ENCODE assay signal across 17 cellular contexts in the genomic region with DNA sequence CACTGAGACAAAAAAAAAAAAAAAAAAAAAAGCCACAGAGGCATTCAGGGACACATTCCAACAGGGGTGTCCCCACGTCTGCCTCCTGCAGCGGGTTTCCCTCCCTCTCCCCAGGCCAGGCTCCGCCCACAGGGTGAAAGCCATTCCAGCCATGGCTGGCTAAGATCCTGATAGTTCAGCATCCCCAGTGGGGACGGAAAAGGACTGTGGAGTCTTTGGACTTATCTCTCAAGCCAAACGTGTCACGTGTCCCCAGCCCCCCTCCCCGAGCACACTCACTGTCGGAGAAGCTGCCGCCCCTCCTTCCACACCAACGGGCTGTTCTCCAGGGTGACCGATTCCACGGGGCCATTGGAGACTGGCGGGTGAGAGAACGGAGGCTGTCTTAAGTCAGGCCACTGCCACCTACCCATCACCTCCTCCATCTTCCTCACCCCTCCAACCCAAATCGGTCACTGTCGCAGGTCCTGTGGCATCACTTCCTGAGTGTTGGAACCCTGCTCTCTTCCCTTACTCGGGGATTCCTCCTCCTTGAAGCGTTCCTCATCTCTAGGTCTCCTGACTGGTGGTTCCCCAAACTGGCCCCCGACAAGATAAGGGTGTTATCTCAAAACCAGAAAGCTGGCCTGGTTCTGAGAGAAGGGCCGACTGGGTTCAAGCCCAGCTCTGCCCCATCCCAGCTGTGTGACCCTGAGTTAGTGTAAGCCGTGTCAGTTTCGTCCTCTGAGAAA. TPM values are rescaled to one million over a fixed set of nuclear protein-coding genes. Genes with fewer than 3 reads are reported as not detected.
DNase-seq lines count a peak whose midpoint lies in the region; ATAC-seq and TF ChIP-seq lines count a peak whose summit lies in the region.
"Had no signal": no experiment of that assay in that cellular context is flagged by ENCODE, and none has a peak within 500 bp of the region (broad histone marks: within the 10 kb centered on the region; RNA-seq: fewer than 3 reads in every experiment).

No MANE protein-coding gene starts in this region.

- H3K27ac ChIP-seq in GM23338 (ENCODE audit: low read depth) (0 out of 2 replicates have a peak overlapping the region, but pooled peaks have one; percentile 32), adrenal gland (peak overlapping the region in 2 of 5 donors; percentile 52 to 67), left ventricle myocardium inferior (replicated peaks) (peak overlapping the region; percentile 47), smooth muscle cell (ENCODE audit: low read depth) (no peak overlapping the region)

- H3K9me3 ChIP-seq in adrenal gland (replicated peaks in 1 of 3), result no peaks in the 10 kb centered on the region
- no peaks in the 10 kb centered on the region for H3K9me3 ChIP-seq in left ventricle myocardium inferior (replicated peaks)
- H3K9me3 ChIP-seq in smooth muscle cell (replicated peaks; ENCODE audit: low read depth), result no peaks in the 10 kb centered on the region

- H4K20me1 ChIP-seq in GM23338 (replicated peaks; ENCODE audit: insufficient read depth), result peaks cover 52% of the 10 kb centered on the region; the same call in 1 of the 2 replicates
- H4K20me1 ChIP-seq in smooth muscle cell (ENCODE audit: low read depth), result peaks cover 98% of the 10 kb centered on the region

- H3K27me3 Mint-ChIP-seq in GM23338 (ENCODE audit: insufficient read depth, low read depth, poor library complexity), result peaks cover 9% of the 10 kb centered on the region
- H3K27me3 Mint-ChIP-seq in activated CD8-positive, alpha-beta T cell treated with anti-CD3 and anti-CD28 coated beads for 36 hours, result no peaks in the 10 kb centered on the region
- H3K27me3 Mint-ChIP-seq: activated naive CD8-positive, alpha-beta T cell treated with anti-CD3 and anti-CD28 coated beads, Interleukin-2, amount 10 ng/mL, durations not matched to agents 7 days and 5 days had no signal

- no peaks in the 10 kb centered on the region for H3K9me2 ChIP-seq in GM23338 (ENCODE audit: insufficient read depth)

- DNase-seq in GM23338 (ENCODE audit: low spot score) (no peak), adrenal gland (peak in 6 of 7 donors; percentile 71 to 83 (median 78)), left ventricle myocardium inferior (peak; percentile 71), sciatic nerve (ENCODE audit: low spot score) (no peak), activated T-cell treated with anti-CD3 and anti-CD28 coated beads for 4 hours (no peak), AG08396 (ENCODE audit: low spot score) (no peak), smooth muscle cell (lab: John Stamatoyannopoulos, UW; ENCODE audit: unreplicated experiment) (no peak)
- DNase-seq in activated CD8-positive, alpha-beta T cell treated with anti-CD3 and anti-CD28 coated beads for 36 hours, result no peak
- DNase-seq: activated CD4-positive, CD25-positive, alpha-beta regulatory T cell treated with anti-CD3 and anti-CD28 coated beads, Interleukin-2, amount 50 U/mL, for 72 hours; activated naive CD8-positive, alpha-beta T cell treated with anti-CD3 and anti-CD28 coated beads, Interleukin-2, amount 10 ng/mL, durations not matched to agents 7 days and 5 days; activated T-cell treated with anti-CD3 and anti-CD28 coated beads, Interleukin-2, amount 50 U/mL, for 1 hour; cortex of kidney; DMS153; NCI-H1694; NCI-H510A; small intestine; stimulated activated naive CD8-positive, alpha-beta T cell treated with anti-CD3 and anti-CD28 coated beads, Interleukin-15, Interleukin-2, amounts not matched to agents 100 U/mL and 50 U/mL, for 24 hours had no signal

- no peaks in the 10 kb centered on the region; the same call in 2 of the 3 replicates for H3K9me3 Mint-ChIP-seq in GM23338
- H3K9me3 Mint-ChIP-seq in activated CD8-positive, alpha-beta T cell treated with anti-CD3 and anti-CD28 coated beads for 36 hours, result no peaks in the 10 kb centered on the region
- H3K9me3 Mint-ChIP-seq: activated naive CD8-positive, alpha-beta T cell treated with anti-CD3 and anti-CD28 coated beads, Interleukin-2, amount 10 ng/mL, durations not matched to agents 7 days and 5 days had no signal

- no peak overlapping the region for H3K9ac ChIP-seq in smooth muscle cell (ENCODE audit: low read depth)

- H3K27ac Mint-ChIP-seq in GM23338, result no peak overlapping the region
- no peak overlapping the region for H3K27ac Mint-ChIP-seq in activated CD8-positive, alpha-beta T cell treated with anti-CD3 and anti-CD28 coated beads for 36 hours
- H3K27ac Mint-ChIP-seq: activated naive CD8-positive, alpha-beta T cell treated with anti-CD3 and anti-CD28 coated beads, Interleukin-2, amount 10 ng/mL, durations not matched to agents 7 days and 5 days had no signal

- no peak overlapping the region for H3K4me3 Mint-ChIP-seq in GM23338
- no peak overlapping the region for H3K4me3 Mint-ChIP-seq in activated CD8-positive, alpha-beta T cell treated with anti-CD3 and anti-CD28 coated beads for 36 hours
- H3K4me3 Mint-ChIP-seq: activated naive CD8-positive, alpha-beta T cell treated with anti-CD3 and anti-CD28 coated beads, Interleukin-2, amount 10 ng/mL, durations not matched to agents 7 days and 5 days had no signal

- ATAC-seq in GM23338 (peak; percentile 32; the same call in 2 of the 3 replicates), sciatic nerve (peak; percentile 54)
- no peak for ATAC-seq in activated CD8-positive, alpha-beta T cell treated with anti-CD3 and anti-CD28 coated beads for 36 hours
- ATAC-seq: stimulated activated naive CD8-positive, alpha-beta T cell treated with anti-CD3 and anti-CD28 coated beads, Interleukin-15, Interleukin-2, amounts not matched to agents 100 U/mL and 50 U/mL, for 24 hours had no signal

- CTCF ChIA-PET in activated CD8-positive, alpha-beta T cell treated with anti-CD3 and anti-CD28 coated beads for 36 hours (lab: Charles Lee), result interaction anchor here (0.6 to 2.1 kb wide), 5 partner anchors 8 to 30 kb away, joined by 3 to 16 read pairs (median 6); no protein-coding TSS in a partner anchor

- H3K4me3 ChIP-seq in GM23338 (no peak overlapping the region), adrenal gland (no peak overlapping the region), left ventricle myocardium inferior (no peak overlapping the region), smooth muscle cell (no peak overlapping the region)

- POLR2A ChIA-PET in activated CD8-positive, alpha-beta T cell treated with anti-CD3 and anti-CD28 coated beads for 36 hours (lab: Charles Lee), result interaction anchor here (1.3 to 1.6 kb wide), 2 partner anchors 14 to 31 kb away, joined by 4 to 7 read pairs; no protein-coding TSS in a partner anchor

- peaks cover 71% of the 10 kb centered on the region for H3K36me3 Mint-ChIP-seq in GM23338 (ENCODE audit: low read depth)
- H3K36me3 Mint-ChIP-seq in activated CD8-positive, alpha-beta T cell treated with anti-CD3 and anti-CD28 coated beads for 36 hours (ENCODE audit: low read depth), result peaks cover 30% of the 10 kb centered on the region

- intact Hi-C loops in adrenal gland (cut with DNase I) (loop anchor here in 1 of 2 donors (5.0 kb wide), 1 partner anchor 34 kb away; no protein-coding TSS in a partner anchor), left ventricle myocardium inferior (cut with micrococcal nuclease) (no loop called here), sciatic nerve (cut with DNase I) (no loop called here)
- intact Hi-C loops in activated CD8-positive, alpha-beta T cell treated with anti-CD3 and anti-CD28 coated beads for 36 hours (cut with micrococcal nuclease), result no loop called here

- H3K79me2 ChIP-seq in GM23338 (replicated peaks; ENCODE audit: insufficient read depth) (peaks cover 74% of the 10 kb centered on the region), smooth muscle cell (ENCODE audit: low read depth) (peaks cover 78% of the 10 kb centered on the region)

- H3K4me1 ChIP-seq in GM23338 (ENCODE audit: insufficient read depth), result peaks cover 2% of the 10 kb centered on the region; the same call in 1 of the 2 replicates
- peaks cover 11 to 40% of the 10 kb centered on the region in 2 donors for H3K4me1 ChIP-seq in adrenal gland (replicated peaks in 1 of 2)
- H3K4me1 ChIP-seq in left ventricle myocardium inferior, result peaks cover 66% of the 10 kb centered on the region
- no peaks in the 10 kb centered on the region for H3K4me1 ChIP-seq in smooth muscle cell (ENCODE audit: low read depth)

- H2AFZ ChIP-seq in GM23338, result no peak overlapping the region
- H2AFZ ChIP-seq in smooth muscle cell (ENCODE audit: low read depth), result no peak overlapping the region

- TF ChIP-seq CTCF in GM23338 (conservative IDR thresholded peaks at IDR 0.05; ENCODE audit: low read depth in 2 of 2) (no peak), adrenal gland (IDR thresholded peaks at IDR 0.05) (no peak), left ventricle myocardium inferior (IDR thresholded peaks at IDR 0.05; ENCODE audit: borderline replicate concordance) (no peak), smooth muscle cell (IDR thresholded peaks at IDR 0.05; ENCODE audit: borderline replicate concordance, insufficient read depth, poor library complexity, severe bottlenecking) (no peak)
- TF ChIP-seq CTCF in activated CD8-positive, alpha-beta T cell treated with anti-CD3 and anti-CD28 coated beads for 36 hours (IDR thresholded peaks at IDR 0.05), result no peak

- H3K27me3 ChIP-seq in GM23338 (ENCODE audit: insufficient read depth) (no peaks in the 10 kb centered on the region), adrenal gland (no peaks in the 10 kb centered on the region), left ventricle myocardium inferior (ENCODE audit: low read depth) (no peaks in the 10 kb centered on the region), smooth muscle cell (ENCODE audit: low read depth) (no peaks in the 10 kb centered on the region)

- WGBS in adrenal gland, 4 donors, result 30 to 33% (median 32%) methylated on average over 16 to 22 of the region's 22 CpGs
- 75% methylated on average over 22 of the region's 22 CpGs for WGBS in smooth muscle cell (ENCODE audit: low lambda C conversion rate)

- H3K4me2 ChIP-seq in GM23338 (no peak overlapping the region), smooth muscle cell (no peak overlapping the region)

- H3F3A ChIP-seq in GM23338 (replicated peaks; ENCODE audit: low read depth), result no peaks in the 10 kb centered on the region; the same call in 1 of the 2 replicates
- peaks cover 10% of the 10 kb centered on the region for H3F3A ChIP-seq in smooth muscle cell (ENCODE audit: low read depth)

- TF ChIP-seq POLR2A in adrenal gland (IDR thresholded peaks at IDR 0.05), result no peak

- peaks cover 16% of the 10 kb centered on the region for H3K4me1 Mint-ChIP-seq in GM23338
- peaks cover 19% of the 10 kb centered on the region for H3K4me1 Mint-ChIP-seq in activated CD8-positive, alpha-beta T cell treated with anti-CD3 and anti-CD28 coated beads for 36 hours (ENCODE audit: low read depth)

- H3K36me3 ChIP-seq in GM23338 (ENCODE audit: insufficient read depth), result peaks cover 32% of the 10 kb centered on the region
- H3K36me3 ChIP-seq in adrenal gland (replicated peaks in 1 of 2), result peaks cover 0 to 31% of the 10 kb centered on the region in 2 donors
- H3K36me3 ChIP-seq in left ventricle myocardium inferior, result peaks cover 54% of the 10 kb centered on the region
- H3K36me3 ChIP-seq in smooth muscle cell (ENCODE audit: low read depth), result no peaks in the 10 kb centered on the region

RNA-seq across cellular contexts. Expression of gene FKRP, which starts 9.1 kb away (rescaled TPM):
- total RNA-seq in GM23338 (2014; rRNA removed; shearing (Covaris generic)), result 25.5 and 31.9 TPM in 2 replicates
- 8.9 and 11.5 TPM in 2 replicates for polyA plus RNA-seq in GM23338 (2016; fragmentation: Nextera tagmentation; extraction: Ambion mirVana)
- 10 to 100 TPM in 7 of 8 donors, 1 to 10 TPM in 1; 9.6 to 31.2 (median 16.7) TPM for total RNA-seq in adrenal gland
- 10 to 100 TPM in 2 of 3 donors, 1 to 10 TPM in 1; 5.5 to 19.1 (median 13.6) TPM for polyA plus RNA-seq in adrenal gland
- total RNA-seq in left ventricle myocardium inferior, result 15.6 TPM
- total RNA-seq in sciatic nerve, result 25.2 TPM
- total RNA-seq in activated CD8-positive, alpha-beta T cell treated with anti-CD3 and anti-CD28 coated beads for 36 hours, result 10 to 100 TPM in 1 of 2 experiments, 1 to 10 TPM in 1; 7.7 to 10.1 TPM
- total RNA-seq in smooth muscle cell, result 13.8 and 35.2 TPM in 2 replicates
- 18.9 and 27.2 TPM in 2 replicates for polyA plus RNA-seq in smooth muscle cell

RNA-seq across cellular contexts. Expression of gene STRN4, which starts 9.5 kb away (rescaled TPM):
- total RNA-seq in GM23338 (2014; rRNA removed; shearing (Covaris generic)), result 131 and 140 TPM in 2 replicates
- polyA plus RNA-seq in GM23338 (2016; fragmentation: Nextera tagmentation; extraction: Ambion mirVana) (58.0 and 62.1 TPM in 2 replicates), adrenal gland (10 to 100 TPM; 22.3 to 92.8 (median 65.3) TPM), smooth muscle cell (69.1 and 72.1 TPM in 2 replicates)
- total RNA-seq in adrenal gland (10 to 100 TPM; 46.6 to 85.7 (median 66.8) TPM), left ventricle myocardium inferior (52.7 TPM), sciatic nerve (70.5 TPM), smooth muscle cell (47.1 and 55.7 TPM in 2 replicates)
- total RNA-seq in activated CD8-positive, alpha-beta T cell treated with anti-CD3 and anti-CD28 coated beads for 36 hours, result 10 to 100 TPM; 52.5 to 63.5 TPM

RNA-seq across cellular contexts. Expression of gene PRKD2, which starts 19.8 kb away (rescaled TPM):
- total RNA-seq in GM23338 (2014; rRNA removed; shearing (Covaris generic)), result 66.6 and 68.0 TPM in 2 replicates
- 53.8 and 53.9 TPM in 2 replicates for polyA plus RNA-seq in GM23338 (2016; fragmentation: Nextera tagmentation; extraction: Ambion mirVana)
- 10 to 100 TPM; 11.5 to 37.0 (median 26.8) TPM for total RNA-seq in adrenal gland
- polyA plus RNA-seq in adrenal gland, result 10 to 100 TPM in 2 of 3 donors, 1 to 10 TPM in 1; 6.8 to 77.1 (median 53.7) TPM
- 7.9 TPM for total RNA-seq in left ventricle myocardium inferior
- 54.0 TPM for total RNA-seq in sciatic nerve
- 10 to 100 TPM; 81.1 to 86.0 TPM for total RNA-seq in activated CD8-positive, alpha-beta T cell treated with anti-CD3 and anti-CD28 coated beads for 36 hours
- 8.6 and 24.2 TPM in 2 replicates for total RNA-seq in smooth muscle cell
- 34.6 and 45.9 TPM in 2 replicates for polyA plus RNA-seq in smooth muscle cell

RNA-seq across cellular contexts. Expression of gene SLC1A5, which starts 51.7 kb away (rescaled TPM):
- total RNA-seq in GM23338 (2014; rRNA removed; shearing (Covaris generic)), result 249 and 272 TPM in 2 replicates
- polyA plus RNA-seq in GM23338 (2016; fragmentation: Nextera tagmentation; extraction: Ambion mirVana) (103 and 109 TPM in 2 replicates), adrenal gland (10 to 100 TPM; 13.3 to 32.3 (median 14.7) TPM), smooth muscle cell (224 and 231 TPM in 2 replicates)
- total RNA-seq in adrenal gland (10 to 100 TPM; 16.6 to 56.9 (median 34.2) TPM), left ventricle myocardium inferior (5.9 TPM), sciatic nerve (71.0 TPM), smooth muscle cell (101 TPM in 2 replicates)
- 100 to 1,000 TPM; 235 TPM for total RNA-seq in activated CD8-positive, alpha-beta T cell treated with anti-CD3 and anti-CD28 coated beads for 36 hours

Comparison
In these comparisons a context has a peak if more than half of its experiments do, and no peak if none do; other contexts are left out.
1. DNase-seq: peak in adrenal gland (6 of 7) and left ventricle myocardium inferior (single experiment); none in GM23338 (single experiment), sciatic nerve (single experiment), activated T-cell treated with anti-CD3 and anti-CD28 coated beads for 4 hours (single experiment), AG08396 (single experiment), activated CD8-positive, alpha-beta T cell treated with anti-CD3 and anti-CD28 coated beads for 36 hours (single experiment) and smooth muscle cell (single experiment).